Comparison of ENCODE assay signal across 21 cellular contexts in the genomic region with DNA sequence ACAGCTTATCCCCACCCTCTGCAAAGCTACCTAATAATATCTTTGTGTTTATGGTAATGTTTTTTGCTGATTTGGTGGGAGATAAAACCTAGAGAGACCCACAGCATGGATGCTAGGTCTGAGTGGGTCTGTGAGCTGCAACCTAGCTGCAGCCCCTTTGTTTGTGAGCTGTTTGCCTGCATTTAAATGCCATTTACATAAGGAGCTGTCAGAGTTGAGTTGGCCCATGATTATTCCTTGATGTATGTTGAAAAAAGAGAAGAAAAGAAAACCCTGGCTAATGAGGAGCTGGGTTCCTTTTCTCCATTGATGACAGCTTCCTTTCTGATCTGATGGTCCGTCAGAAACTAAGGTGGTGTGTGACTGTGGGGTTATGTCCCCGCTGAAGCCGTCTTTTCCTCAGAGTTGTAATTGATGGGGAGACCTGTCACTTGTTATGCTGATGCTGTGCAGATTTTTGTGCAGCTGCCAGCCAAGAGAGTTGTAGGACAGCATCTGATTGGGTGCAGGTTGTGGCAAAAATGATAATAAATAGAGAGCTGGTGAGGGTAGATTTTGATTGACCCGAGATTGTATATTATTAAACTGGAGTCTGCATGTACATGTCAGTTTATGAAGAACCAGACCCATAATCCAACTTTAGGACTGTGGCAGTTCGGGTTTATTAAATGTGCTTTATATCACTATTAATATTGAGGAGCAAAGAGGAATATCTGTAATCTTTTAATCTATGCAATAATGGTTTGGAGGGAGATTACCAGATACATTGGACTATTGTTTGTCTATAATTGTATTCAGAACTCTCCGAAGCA.
"Had no signal": no experiment of that assay in that cellular context is flagged by ENCODE, and none has a peak within 500 bp of the region (broad histone marks: within the 10 kb centered on the region; RNA-seq: fewer than 3 reads in every experiment).

No MANE protein-coding gene starts in this region.

- H3K27me3 Mint-ChIP-seq: memory B cell; stimulated activated naive CD8-positive, alpha-beta T cell treated with anti-CD3 and anti-CD28 coated beads, Interleukin-15, Interleukin-2, amounts not matched to agents 100 ng/mL and 50 ng/mL, for 24 hours; type B pancreatic cell had no signal

- H3K27ac Mint-ChIP-seq: activated CD8-positive, alpha-beta T cell treated with anti-CD3 and anti-CD28 coated beads, Interleukin-2, amount 10 ng/mL, durations not matched to agents 7 days and 5 days; activated T-helper 1 cell treated with anti-CD3 and anti-CD28 coated beads, Interleukin-12 subunit alpha, Interleukin-12 subunit beta, Interleukin-2, Interleukin-4 antibody, amounts not matched to agents 30 ng/mL and 10 ng/mL and 1 ng/mL, durations not matched to agents 14 hours and 24 hours and 36 hours; memory B cell; stimulated activated naive CD8-positive, alpha-beta T cell treated with anti-CD3 and anti-CD28 coated beads, Interleukin-15, Interleukin-2, amounts not matched to agents 100 ng/mL and 50 ng/mL, for 24 hours; type B pancreatic cell had no signal

- H3K27ac ChIP-seq: brain microvascular endothelial cell, right atrium auricular region, vagina had no signal

- H3K4me3 Mint-ChIP-seq: activated CD8-positive, alpha-beta T cell treated with anti-CD3 and anti-CD28 coated beads, Interleukin-2, amount 10 ng/mL, durations not matched to agents 7 days and 5 days; activated T-helper 1 cell treated with anti-CD3 and anti-CD28 coated beads, Interleukin-12 subunit alpha, Interleukin-12 subunit beta, Interleukin-2, Interleukin-4 antibody, amounts not matched to agents 30 ng/mL and 10 ng/mL and 1 ng/mL, durations not matched to agents 14 hours and 24 hours and 36 hours; memory B cell; neural crest cell; stimulated activated naive CD8-positive, alpha-beta T cell treated with anti-CD3 and anti-CD28 coated beads, Interleukin-15, Interleukin-2, amounts not matched to agents 100 ng/mL and 50 ng/mL, for 24 hours; type B pancreatic cell had no signal

- DNase-seq: activated CD4-positive, alpha-beta T cell treated with anti-CD3 and anti-CD28 coated beads, Interleukin-2, amount 50 U/mL, for 1 hour; activated CD8-positive, alpha-beta T cell treated with anti-CD3 and anti-CD28 coated beads, Interleukin-2, amount 10 ng/mL, durations not matched to agents 7 days and 5 days; activated gamma-delta T cell; activated naive CD4-positive, alpha-beta T cell treated with anti-CD3 and anti-CD28 coated beads, Interleukin-2, amount 50 U/mL, for 16 hours; brain microvascular endothelial cell; central memory CD4-positive, alpha-beta T cell; dermis blood vessel endothelial cell; effector memory CD4-positive, alpha-beta T cell; hippocampal formation; occipital lobe; stimulated activated CD4-positive, alpha-beta T cell treated with anti-CD3 and anti-CD28 coated beads, Interleukin-12 subunit alpha, Interleukin-12 subunit beta, amount 100 ng/mL, for 4 hours; stimulated activated CD4-positive, alpha-beta T cell treated with anti-CD3 and anti-CD28 coated beads, Interleukin-4, amount 100 ng/mL, for 4 hours had no signal

- H3K36me3 ChIP-seq: brain microvascular endothelial cell, right atrium auricular region, vagina had no signal

- H3K36me3 Mint-ChIP-seq: memory B cell had no signal

- H3K9me3 ChIP-seq: right atrium auricular region, vagina had no signal

- ATAC-seq: activated CD4-positive, CD25-positive, alpha-beta regulatory T cell treated with anti-CD3 and anti-CD28 coated beads, Interleukin-2, amount 50 U/mL, for 24 hours; activated CD8-positive, alpha-beta T cell treated with anti-CD3 and anti-CD28 coated beads, Interleukin-2, amount 10 ng/mL, durations not matched to agents 7 days and 5 days; esophagus mucosa had no signal

- H3K9me3 Mint-ChIP-seq: memory B cell; neural crest cell; stimulated activated naive CD8-positive, alpha-beta T cell treated with anti-CD3 and anti-CD28 coated beads, Interleukin-15, Interleukin-2, amounts not matched to agents 100 ng/mL and 50 ng/mL, for 24 hours; type B pancreatic cell had no signal

- H3K27me3 ChIP-seq: brain microvascular endothelial cell, right atrium auricular region, vagina had no signal

- H3K4me3 ChIP-seq: right atrium auricular region, vagina had no signal
